10 cellular contexts compared by ENCODE assay signal in genomic region chr3:107651782-107652181, GRCh38.
DNase-seq lines count a peak whose midpoint lies in the region; ATAC-seq and TF ChIP-seq lines count a peak whose summit lies in the region.
"Had no signal": no experiment of that assay in that cellular context is flagged by ENCODE, and none has a peak within 500 bp of the region (broad histone marks: within the 10 kb centered on the region; RNA-seq: fewer than 3 reads in every experiment).

No MANE protein-coding gene starts in this region.

- peak; percentile 46 to 53 for ATAC-seq in activated CD4-positive, CD25-positive, alpha-beta regulatory T cell treated with anti-CD3 and anti-CD28 coated beads, Interleukin-2, amount 50 U/mL, for 24 hours
- ATAC-seq in GM21576 (IDR thresholded peaks at IDR 0.05; ENCODE audit: unreplicated experiment) (peak; percentile 81), HG03175 (IDR thresholded peaks at IDR 0.05; ENCODE audit: unreplicated experiment) (peak; percentile 79)
- ATAC-seq in naive thymus-derived CD4-positive, alpha-beta T cell, result no peak

- no peak for TF ChIP-seq CTCF in Peyer's patch (IDR thresholded peaks at IDR 0.05)

- H3K27me3 ChIP-seq in naive thymus-derived CD4-positive, alpha-beta T cell (ENCODE audit: control insufficient read depth in 2 of 2, insufficient read depth in 2 of 2, low read length in 2 of 2), result no peaks in the 10 kb centered on the region
- no peaks in the 10 kb centered on the region for H3K27me3 ChIP-seq in Peyer's patch

- H3K4me1 Mint-ChIP-seq in naive thymus-derived CD4-positive, alpha-beta T cell, result peaks cover 5 to 54% (median 32%) of the 10 kb centered on the region in 7 donors

- POLR2A ChIA-PET in naive thymus-derived CD4-positive, alpha-beta T cell (lab: Charles Lee), result no interaction called here

- TF ChIP-seq POLR2A in Peyer's patch (IDR thresholded peaks at IDR 0.05), result no peak

- no peaks in the 10 kb centered on the region for H3K9me3 ChIP-seq in naive thymus-derived CD4-positive, alpha-beta T cell (ENCODE audit: control insufficient read depth in 2 of 3, low read length in 3 of 3)
- H3K9me3 ChIP-seq in Peyer's patch, result no peaks in the 10 kb centered on the region

- DNase-seq in activated CD4-positive, CD25-positive, alpha-beta regulatory T cell (lab: John Stamatoyannopoulos, UW), result no peak
- DNase-seq in naive thymus-derived CD4-positive, alpha-beta T cell, result no peak
- DNase-seq in activated effector memory CD4-positive, alpha-beta T cell treated with Interleukin-2 at 50 U/mL for 16 hours, result no peak
- DNase-seq in Peyer's patch (no peak), SW480 (ENCODE audit: low spot score) (no peak)
- DNase-seq: NCI-H1436 had no signal

- H3K4me1 ChIP-seq in naive thymus-derived CD4-positive, alpha-beta T cell (ENCODE audit: control insufficient read depth in 2 of 2, insufficient read depth in 2 of 2, low read length in 2 of 2), result peaks cover 4 to 7% of the 10 kb centered on the region in 2 donors
- no peaks in the 10 kb centered on the region for H3K4me1 ChIP-seq in Peyer's patch

- H3K4me3 ChIP-seq in naive thymus-derived CD4-positive, alpha-beta T cell (ENCODE audit: low read length), result no peak overlapping the region
- no peak overlapping the region for H3K4me3 ChIP-seq in Peyer's patch

- CTCF ChIA-PET in naive thymus-derived CD4-positive, alpha-beta T cell (lab: Charles Lee), result no interaction called here

- intact Hi-C loops in naive thymus-derived CD4-positive, alpha-beta T cell (cut with micrococcal nuclease), result loop anchor here in 1 of 2 donors (5.0 kb wide), 1 partner anchor 129 kb away; the partner anchor contains the start of gene BBX

- H3K27me3 Mint-ChIP-seq in naive thymus-derived CD4-positive, alpha-beta T cell, result no peaks in the 10 kb centered on the region

- no peak overlapping the region for H3K27ac ChIP-seq in naive thymus-derived CD4-positive, alpha-beta T cell (ENCODE audit: low read depth, low read length)
- no peak overlapping the region for H3K27ac ChIP-seq in Peyer's patch

- peaks cover 0 to 26% (median 13%) of the 10 kb centered on the region in 5 donors for H3K36me3 Mint-ChIP-seq in naive thymus-derived CD4-positive, alpha-beta T cell

- H3K27ac Mint-ChIP-seq in naive thymus-derived CD4-positive, alpha-beta T cell, result peak overlapping the region in 6 of 9 donors; percentile 4 to 83 (median 32)
- H3K27ac Mint-ChIP-seq: activated T-helper 2 cell treated with anti-CD3 and anti-CD28 coated beads, Interferon-gamma antibody, Interleukin-2, Interleukin-4, amounts not matched to agents 10 μg/mL and 5 μg/mL and 100 μg/mL, durations not matched to agents 14 hours and 24 hours and 36 hours had no signal

- no peaks in the 10 kb centered on the region for H3K9me3 Mint-ChIP-seq in naive thymus-derived CD4-positive, alpha-beta T cell
- H3K9me3 Mint-ChIP-seq: activated T-helper 2 cell treated with anti-CD3 and anti-CD28 coated beads, Interferon-gamma antibody, Interleukin-2, Interleukin-4, amounts not matched to agents 10 μg/mL and 5 μg/mL and 100 μg/mL, durations not matched to agents 14 hours and 24 hours and 36 hours had no signal

- peaks cover 0 to 10% (median 0%) of the 10 kb centered on the region in 3 experiments for H3K36me3 ChIP-seq in naive thymus-derived CD4-positive, alpha-beta T cell (ENCODE audit: control insufficient read depth in 2 of 3, insufficient read depth in 3 of 3, low read length in 3 of 3)
- no peaks in the 10 kb centered on the region for H3K36me3 ChIP-seq in Peyer's patch

- peak overlapping the region in 1 of 10 donors; percentile 46 for H3K4me3 Mint-ChIP-seq in naive thymus-derived CD4-positive, alpha-beta T cell
